ENCODE assay signal across 14 cellular contexts in genomic region chr6:138989098-138989983, GRCh38. TPM values are rescaled to one million over a fixed set of nuclear protein-coding genes. Genes with fewer than 3 reads are reported as not detected.
DNase-seq lines count a peak whose midpoint lies in the region; ATAC-seq and TF ChIP-seq lines count a peak whose summit lies in the region.
"Had no signal": no experiment of that assay in that cellular context is flagged by ENCODE, and none has a peak within 500 bp of the region (broad histone marks: within the 10 kb centered on the region; RNA-seq: fewer than 3 reads in every experiment).

No MANE protein-coding gene starts in this region.

- no peak for DNase-seq in CD4-positive, alpha-beta memory T cell
- no peak for DNase-seq in T-helper 17 cell
- no peak for DNase-seq in naive B cell
- DNase-seq in retina: no peak
- no peak for DNase-seq in upper lobe of right lung
- DNase-seq in brain microvascular endothelial cell: no peak
- DNase-seq: activated B cell treated with CpG ODN at 0.5 μM for 24 hours, caudate nucleus, DMS79, hypothalamus, KBM-7, NCI-H226 had no signal

- POLR2A ChIA-PET in CD4-positive, alpha-beta memory T cell (lab: Charles Lee; ENCODE audit: partially characterized antibody): interaction anchor here (0.7 to 4.9 kb wide), 9 partner anchors 38 to 385 kb away, joined by 3 to 27 read pairs (median 4); partner anchors contain the start of genes ABRACL, CCDC28A and CITED2
- POLR2A ChIA-PET in HEK293 (lab: Yijun Ruan, JAX): interaction anchor here (0.6 to 1.6 kb wide), 2 partner anchors 10 to 173 kb away, joined by 3 to 7 read pairs; no protein-coding TSS in a partner anchor

- in situ Hi-C loops in brain microvascular endothelial cell (cut with HindIII; ENCODE audit: low pct_ligation_motif_present, low sequenced_read_pairs): no loop called here

- H3K4me1 ChIP-seq in CD4-positive, alpha-beta memory T cell (ENCODE audit: insufficient read depth, low read length): peaks cover 36% of the 10 kb centered on the region
- H3K4me1 ChIP-seq in HEK293 (ENCODE audit: control insufficient read depth, insufficient read depth, low read length) (peaks cover 14% of the 10 kb centered on the region), upper lobe of right lung (peaks cover 26% of the 10 kb centered on the region)

- H3K9me3 ChIP-seq in CD4-positive, alpha-beta memory T cell (ENCODE audit: control insufficient read depth in 1 of 2, low read length in 2 of 2): no peaks in the 10 kb centered on the region
- H3K9me3 ChIP-seq in HEK293 (ENCODE audit: control insufficient read depth, insufficient read depth, low read depth, low read length): no peaks in the 10 kb centered on the region
- H3K9me3 ChIP-seq in T-helper 17 cell (ENCODE audit: control insufficient read depth, low read length, poor library complexity, severe bottlenecking): no peaks in the 10 kb centered on the region
- no peaks in the 10 kb centered on the region for H3K9me3 ChIP-seq in upper lobe of right lung

- intact Hi-C loops in CD4-positive, alpha-beta memory T cell (cut with micrococcal nuclease): loop anchor here (2.0 to 10.0 kb wide), 6 partner anchors 43 to 872 kb away; partner anchors contain the start of gene CITED2
- intact Hi-C loops in upper lobe of right lung (cut with DNase I): no loop called here

- peaks cover 10 to 18% (median 13%) of the 10 kb centered on the region in 4 donors for H3K4me1 Mint-ChIP-seq in CD4-positive, alpha-beta memory T cell
- H3K4me1 Mint-ChIP-seq in T-helper 17 cell: peaks cover 23% of the 10 kb centered on the region
- peaks cover 14 to 23% (median 15%) of the 10 kb centered on the region in 3 donors for H3K4me1 Mint-ChIP-seq in naive B cell

- no peaks in the 10 kb centered on the region for H3K9me3 Mint-ChIP-seq in CD4-positive, alpha-beta memory T cell
- H3K9me3 Mint-ChIP-seq in naive B cell: peaks cover 0 to 10% (median 4%) of the 10 kb centered on the region in 7 donors

- ATAC-seq in T-helper 17 cell: no peak
- ATAC-seq in naive B cell (ENCODE audit: low read depth in 2 of 2): no peak
- ATAC-seq in GM18867 (IDR thresholded peaks at IDR 0.05; ENCODE audit: unreplicated experiment): no peak
- no peak for ATAC-seq in upper lobe of right lung

- peak overlapping the region in 3 of 7 donors; percentile 90 to 95 (median 90) for H3K27ac Mint-ChIP-seq in CD4-positive, alpha-beta memory T cell
- peak overlapping the region; percentile 93 for H3K27ac Mint-ChIP-seq in T-helper 17 cell
- H3K27ac Mint-ChIP-seq in naive B cell: peak overlapping the region in 4 of 6 donors; percentile 61 to 94 (median 78)

- CTCF ChIA-PET in CD4-positive, alpha-beta memory T cell (lab: Charles Lee; ENCODE audit: partially characterized antibody): interaction anchor here (0.6 to 5.0 kb wide), 36 partner anchors 10 to 386 kb away, joined by 3 to 19 read pairs (median 3); partner anchors contain the start of gene CITED2
- CTCF ChIA-PET in HEK293 (lab: Yijun Ruan, JAX): interaction anchor here (0.6 to 3.6 kb wide), 26 partner anchors 8 to 1400 kb away, joined by 3 to 26 read pairs (median 3); no protein-coding TSS in a partner anchor

- H3K36me3 ChIP-seq in CD4-positive, alpha-beta memory T cell (ENCODE audit: insufficient read depth, low read length): no peaks in the 10 kb centered on the region
- H3K36me3 ChIP-seq in HEK293 (ENCODE audit: control insufficient read depth in 2 of 2, insufficient read depth in 1 of 2, low read length in 2 of 2): no peaks in the 10 kb centered on the region
- no peaks in the 10 kb centered on the region for H3K36me3 ChIP-seq in upper lobe of right lung
- no peaks in the 10 kb centered on the region for H3K36me3 ChIP-seq in brain microvascular endothelial cell (replicated peaks)

- no peaks in the 10 kb centered on the region for H3K27me3 ChIP-seq in CD4-positive, alpha-beta memory T cell (ENCODE audit: insufficient read depth, low read length)
- H3K27me3 ChIP-seq in upper lobe of right lung (no peaks in the 10 kb centered on the region), brain microvascular endothelial cell (replicated peaks) (no peaks in the 10 kb centered on the region)

- peak overlapping the region; percentile 74 for H3K27ac ChIP-seq in CD4-positive, alpha-beta memory T cell (ENCODE audit: low read depth, low read length)
- H3K27ac ChIP-seq in HEK293 (ENCODE audit: extremely low read depth, low read depth, low read length) (no peak overlapping the region), upper lobe of right lung (no peak overlapping the region), brain microvascular endothelial cell (no peak overlapping the region)

- H3K36me3 Mint-ChIP-seq in CD4-positive, alpha-beta memory T cell: peaks cover 0 to 5% of the 10 kb centered on the region in 2 donors
- H3K36me3 Mint-ChIP-seq in T-helper 17 cell (ENCODE audit: low read depth) (no peaks in the 10 kb centered on the region), naive B cell (peaks cover 5 to 7% of the 10 kb centered on the region in 2 donors)

- H3K4me3 Mint-ChIP-seq in CD4-positive, alpha-beta memory T cell: peak overlapping the region in 7 of 8 donors; percentile 39 to 95 (median 86)
- H3K4me3 Mint-ChIP-seq in T-helper 17 cell (peak overlapping the region; percentile 97), naive B cell (peak overlapping the region in 7 of 8 donors; percentile 13 to 97 (median 94))

- H3K4me3 ChIP-seq in CD4-positive, alpha-beta memory T cell (ENCODE audit: low read length in 2 of 2): no peak overlapping the region
- H3K4me3 ChIP-seq in HEK293 (ENCODE audit: low read depth, low read length): no peak overlapping the region
- no peak overlapping the region for H3K4me3 ChIP-seq in upper lobe of right lung
- H3K4me3 ChIP-seq in brain microvascular endothelial cell (ENCODE audit: low read depth, low read length): no peak overlapping the region

- H3K27me3 Mint-ChIP-seq in CD4-positive, alpha-beta memory T cell: no peaks in the 10 kb centered on the region
- H3K27me3 Mint-ChIP-seq in T-helper 17 cell (no peaks in the 10 kb centered on the region), naive B cell (no peaks in the 10 kb centered on the region)
- H3K27me3 Mint-ChIP-seq: activated B cell treated with CpG ODN at 0.5 μM for 24 hours had no signal

- TF ChIP-seq CTCF in HEK293 (tag by site-specific recombination; IDR thresholded peaks at IDR 0.05) (no peak), upper lobe of right lung (IDR thresholded peaks at IDR 0.05) (no peak), brain microvascular endothelial cell (IDR thresholded peaks at IDR 0.05; ENCODE audit: low read depth, low read length, missing control alignments) (no peak)

TF ChIP-seq in HEK293, 187 proteins besides CTCF, POLR2A, EP300 and RAD21:
- TF ChIP-seq HIC1 (tag by site-specific recombination; IDR thresholded peaks at IDR 0.05) (no peak), ZNF623 (tag by site-specific recombination; IDR thresholded peaks at IDR 0.05) (peak; percentile 77)

RNA-seq across cellular contexts. Expression of gene REPS1, which starts 1.3 kb away (rescaled TPM):
- total RNA-seq in CD4-positive, alpha-beta memory T cell: 10 to 100 TPM; 61.7 to 69.3 TPM
- polyA plus RNA-seq in CD4-positive, alpha-beta memory T cell: 10 to 100 TPM; 22.3 to 44.2 TPM
- total RNA-seq in T-helper 17 cell: 10 to 100 TPM; 73.4 to 88.6 TPM
- 10 to 100 TPM; 17.5 to 28.4 (median 21.7) TPM for polyA plus RNA-seq in naive B cell (ENCODE audit: low read depth in 6 of 6)
- total RNA-seq in upper lobe of right lung: 35.4 TPM

RNA-seq across cellular contexts. Expression of gene ABRACL, which starts 39.2 kb away (rescaled TPM):
- 100 to 1,000 TPM; 103 to 112 TPM for total RNA-seq in CD4-positive, alpha-beta memory T cell
- polyA plus RNA-seq in CD4-positive, alpha-beta memory T cell: 100 to 1,000 TPM; 249 to 289 TPM
- total RNA-seq in T-helper 17 cell (10 to 100 TPM; 46.0 to 64.4 TPM), upper lobe of right lung (32.0 TPM)
- 10 to 100 TPM; 72.3 to 99.0 (median 87.8) TPM for polyA plus RNA-seq in naive B cell (ENCODE audit: low read depth in 6 of 6)
